Comparison of ENCODE assay signal across 26 cellular contexts in genomic region chr7:90503379-90503778, GRCh38. TPM values are rescaled to one million over a fixed set of nuclear protein-coding genes. Genes with fewer than 3 reads are reported as not detected.
DNase-seq lines count a peak whose midpoint lies in the region; ATAC-seq and TF ChIP-seq lines count a peak whose summit lies in the region.
"Had no signal": no experiment of that assay in that cellular context is flagged by ENCODE, and none has a peak within 500 bp of the region (broad histone marks: within the 10 kb centered on the region; RNA-seq: fewer than 3 reads in every experiment).

No MANE protein-coding gene starts in this region.

- H3K4me3 ChIP-seq in aorta (ENCODE audit: low read length in 2 of 2) = no peak overlapping the region
- H3K4me3 ChIP-seq: A549 had no signal

- TF ChIP-seq CTCF in nephron (IDR thresholded peaks at IDR 0.05; ENCODE audit: unreplicated experiment in 3 of 3) = no peak

- H3K9me3 Mint-ChIP-seq in nephron = no peaks in the 10 kb centered on the region
- H3K9me3 Mint-ChIP-seq in naive thymus-derived CD8-positive, alpha-beta T cell = no peaks in the 10 kb centered on the region
- H3K9me3 Mint-ChIP-seq: CD4-positive, CD25-positive, alpha-beta regulatory T cell; HFFc6 had no signal

- no peaks in the 10 kb centered on the region for H3K36me3 ChIP-seq in aorta (ENCODE audit: control insufficient read depth in 1 of 2, insufficient read depth in 2 of 2, low read length in 1 of 2)
- H3K36me3 ChIP-seq: BE2C had no signal

- WGBS in aorta, 2 donors = 97 to 100% methylated on average over 1 of the region's 1 CpG

- no peaks in the 10 kb centered on the region for H3K4me1 ChIP-seq in aorta (ENCODE audit: control insufficient read depth in 1 of 2, insufficient read depth in 2 of 2, low read length in 2 of 2)
- H3K4me1 ChIP-seq: A549, BE2C had no signal

- H3K4me3 Mint-ChIP-seq in nephron = no peak overlapping the region
- no peak overlapping the region for H3K4me3 Mint-ChIP-seq in naive thymus-derived CD8-positive, alpha-beta T cell
- H3K4me3 Mint-ChIP-seq: CD4-positive, CD25-positive, alpha-beta regulatory T cell; HFFc6 had no signal

- intact Hi-C loops in aorta (cut with DNase I) = no loop called here

- no peaks in the 10 kb centered on the region for H3K36me3 Mint-ChIP-seq in nephron (ENCODE audit: low read depth)
- no peaks in the 10 kb centered on the region for H3K36me3 Mint-ChIP-seq in naive thymus-derived CD8-positive, alpha-beta T cell
- H3K36me3 Mint-ChIP-seq: CD4-positive, CD25-positive, alpha-beta regulatory T cell had no signal

- peak overlapping the region; percentile 62 to 79 (median 72) for H3K27ac Mint-ChIP-seq in nephron
- H3K27ac Mint-ChIP-seq in naive thymus-derived CD8-positive, alpha-beta T cell = no peak overlapping the region
- H3K27ac Mint-ChIP-seq: CD4-positive, CD25-positive, alpha-beta regulatory T cell; HFFc6 had no signal

- no peaks in the 10 kb centered on the region for H3K9me3 ChIP-seq in aorta (ENCODE audit: control insufficient read depth, low read length)
- H3K9me3 ChIP-seq: A549, BE2C had no signal

- H3K27me3 Mint-ChIP-seq in nephron (ENCODE audit: low read depth) = no peaks in the 10 kb centered on the region
- H3K27me3 Mint-ChIP-seq in naive thymus-derived CD8-positive, alpha-beta T cell = peaks cover 0 to 5% (median 1%) of the 10 kb centered on the region in 5 donors
- H3K27me3 Mint-ChIP-seq: CD4-positive, CD25-positive, alpha-beta regulatory T cell had no signal

- no peak for DNase-seq in naive thymus-derived CD8-positive, alpha-beta T cell
- DNase-seq in aorta = no peak
- no peak for DNase-seq in middle frontal gyrus (ENCODE audit: extremely low spot score, low spot score)
- DNase-seq: BE2C; CD4-positive, CD25-positive, alpha-beta regulatory T cell; COR-L47; DMS 273 treated with DMSO at 0.1 percent for 48 hours; DND-41; H7; HFFc6; Karpas-422; MV-4-11; NCI-H1105 treated with DMSO at 0.1 percent for 48 hours; NCI-H1694; NCI-H2081; NCI-H2171 treated with DMSO at 0.1 percent for 48 hours; NCI-H524 treated with DMSO at 0.1 percent for 48 hours; NCI-H82 had no signal

- ATAC-seq in GM18861 (IDR thresholded peaks at IDR 0.05; ENCODE audit: unreplicated experiment) = peak; percentile 62
- ATAC-seq in GM19467 (IDR thresholded peaks at IDR 0.05; ENCODE audit: unreplicated experiment) = peak; percentile 51
- ATAC-seq in HG02938 (IDR thresholded peaks at IDR 0.05; ENCODE audit: unreplicated experiment) = peak; percentile 52
- no peak for ATAC-seq in naive thymus-derived CD8-positive, alpha-beta T cell
- ATAC-seq in aorta (ENCODE audit: low FRiP score) = no peak
- ATAC-seq: A549, Panc1, SK-N-SH treated with all-trans-retinoic acid at 6 μM for 48 hours had no signal

- H3K27me3 ChIP-seq in aorta (ENCODE audit: control insufficient read depth in 1 of 2, insufficient read depth in 2 of 2, low read length in 1 of 2) = no peaks in the 10 kb centered on the region
- H3K27me3 ChIP-seq: BE2C had no signal

- peaks cover 7% of the 10 kb centered on the region for H3K4me1 Mint-ChIP-seq in nephron
- no peaks in the 10 kb centered on the region for H3K4me1 Mint-ChIP-seq in naive thymus-derived CD8-positive, alpha-beta T cell
- H3K4me1 Mint-ChIP-seq: CD4-positive, CD25-positive, alpha-beta regulatory T cell had no signal

- H3K27ac ChIP-seq in aorta (ENCODE audit: low read depth in 1 of 2, low read length in 2 of 2) = no peak overlapping the region
- H3K27ac ChIP-seq: A549 had no signal

- POLR2A ChIA-PET in naive thymus-derived CD8-positive, alpha-beta T cell (lab: Charles Lee) = no interaction called here

RNA-seq across cellular contexts. Expression of gene PTTG1IP2, which starts 33.9 kb away (rescaled TPM):
- not detected for total RNA-seq in naive thymus-derived CD8-positive, alpha-beta T cell
- polyA plus RNA-seq in naive thymus-derived CD8-positive, alpha-beta T cell = not detected
- not detected for total RNA-seq in aorta
- polyA plus RNA-seq in aorta = not detected
- total RNA-seq: CD4-positive, CD25-positive, alpha-beta regulatory T cell; HFFc6; M059J had no signal
- polyA plus RNA-seq: A549; CD4-positive, CD25-positive, alpha-beta regulatory T cell had no signal

Comparison
In these comparisons a context has a peak if more than half of its experiments do, and no peak if none do; other contexts are left out.
1. ATAC-seq: peak in GM18861 (single experiment), GM19467 (single experiment) and HG02938 (single experiment); none in naive thymus-derived CD8-positive, alpha-beta T cell (0 of 2) and aorta (single experiment).
2. H3K27ac Mint-ChIP-seq: peak in nephron (3 of 3); none in naive thymus-derived CD8-positive, alpha-beta T cell (0 of 10).